ENCODE assay signal across 25 cellular contexts in genomic region chr10:26939290-26939956, GRCh38.
"Had no signal": no experiment of that assay in that cellular context is flagged by ENCODE, and none has a peak within 500 bp of the region (broad histone marks: within the 10 kb centered on the region; RNA-seq: fewer than 3 reads in every experiment).

No MANE protein-coding gene starts in this region.

- H3K27ac ChIP-seq: adrenal gland, breast epithelium, colonic mucosa, dorsolateral prefrontal cortex, esophagus squamous epithelium, heart left ventricle, stomach, suprapubic skin, transverse colon, vagina, WERI-Rb-1 had no signal

- H3K27me3 ChIP-seq: adrenal gland, breast epithelium, colonic mucosa, dorsolateral prefrontal cortex, transverse colon, vagina had no signal

- FAIRE-seq: islet of Langerhans, TTC549 had no signal

- H3K27me3 Mint-ChIP-seq: activated T-helper 17 cell treated with anti-CD3 and anti-CD28 coated beads, Interleukin-2, amount 50 U/mL, for 72 hours had no signal

- H3K9me3 Mint-ChIP-seq: activated T-helper 17 cell treated with anti-CD3 and anti-CD28 coated beads, Interleukin-2, amount 50 U/mL, for 72 hours; central memory CD8-positive, alpha-beta T cell; effector memory CD8-positive, alpha-beta T cell; memory B cell; neural crest cell had no signal

- H3K4me3 Mint-ChIP-seq: activated naive CD8-positive, alpha-beta T cell; activated T-helper 17 cell treated with anti-CD3 and anti-CD28 coated beads, Interleukin-2, amount 50 U/mL, for 72 hours; central memory CD8-positive, alpha-beta T cell; effector memory CD8-positive, alpha-beta T cell; memory B cell; neural crest cell had no signal

- H3K4me1 ChIP-seq: adrenal gland, breast epithelium, colonic mucosa, esophagus squamous epithelium, heart left ventricle, stomach, suprapubic skin, transverse colon, vagina had no signal

- H3K36me3 Mint-ChIP-seq: memory B cell had no signal

- H3K4me1 Mint-ChIP-seq: activated T-helper 17 cell treated with anti-CD3 and anti-CD28 coated beads, Interleukin-2, amount 50 U/mL, for 72 hours; central memory CD8-positive, alpha-beta T cell; memory B cell; neural crest cell had no signal

- DNase-seq: activated CD4-positive, CD25-positive, alpha-beta regulatory T cell treated with anti-CD3 and anti-CD28 coated beads, Interleukin-2, amount 50 U/mL, for 72 hours; activated naive CD4-positive, alpha-beta T cell; activated T-cell treated with anti-CD3 and anti-CD28 coated beads, Interleukin-2, amount 50 U/mL, for 1 hour; adrenal gland; colonic mucosa; dorsolateral prefrontal cortex; effector memory CD8-positive, alpha-beta T cell; esophagus squamous epithelium; heart left ventricle; stimulated activated CD4-positive, alpha-beta T cell treated with anti-CD3 and anti-CD28 coated beads, Interleukin-12 subunit alpha, Interleukin-12 subunit beta, amount 100 ng/mL, for 4 hours; stimulated activated CD4-positive, alpha-beta T cell treated with anti-CD3 and anti-CD28 coated beads, Interleukin-4, amount 100 ng/mL, for 4 hours; stomach; T-helper 1 cell; transverse colon; WERI-Rb-1 had no signal

- H3K36me3 ChIP-seq: adrenal gland, breast epithelium, colonic mucosa, esophagus squamous epithelium, heart left ventricle, stomach, suprapubic skin, transverse colon, vagina, WERI-Rb-1 had no signal

- ATAC-seq: activated T-helper 17 cell treated with anti-CD3 and anti-CD28 coated beads, Interleukin-2, amount 50 U/mL, for 72 hours; effector memory CD8-positive, alpha-beta T cell had no signal

- H3K27ac Mint-ChIP-seq: activated naive CD8-positive, alpha-beta T cell; activated T-helper 17 cell treated with anti-CD3 and anti-CD28 coated beads, Interleukin-2, amount 50 U/mL, for 72 hours; effector memory CD8-positive, alpha-beta T cell; memory B cell had no signal

- H3K9me3 ChIP-seq: adrenal gland, colonic mucosa, esophagus squamous epithelium, heart left ventricle, stomach, suprapubic skin, transverse colon, vagina had no signal

- H3K4me3 ChIP-seq: adrenal gland, breast epithelium, colonic mucosa, dorsolateral prefrontal cortex, esophagus squamous epithelium, heart left ventricle, stomach, suprapubic skin, transverse colon, vagina had no signal
